ENCODE assay signal across 22 cellular contexts in the genomic region with DNA sequence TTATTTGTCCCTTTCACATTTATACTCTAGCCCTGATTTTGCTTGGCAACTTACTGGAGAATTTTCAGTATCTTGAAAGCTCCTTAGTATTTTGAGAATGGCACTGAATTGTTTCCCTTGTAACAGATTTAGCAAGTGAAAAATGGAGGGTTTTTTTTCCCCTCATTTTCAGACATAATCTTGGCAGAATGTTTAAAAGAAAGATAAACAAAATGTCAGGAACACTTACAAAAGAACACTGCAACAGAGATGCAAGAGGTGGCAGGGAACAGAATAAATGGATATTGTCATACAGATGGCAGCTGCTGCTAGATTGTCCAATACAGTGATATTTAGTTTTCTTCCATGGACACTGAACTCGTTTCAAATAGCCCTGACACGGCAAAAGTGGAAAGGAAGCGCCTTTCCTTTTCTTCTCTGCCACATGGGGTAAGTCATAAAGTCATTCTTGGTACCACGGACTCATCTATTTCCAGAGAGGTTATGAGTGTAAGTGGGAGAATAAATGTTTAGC.
DNase-seq lines count a peak whose midpoint lies in the region; ATAC-seq, FAIRE-seq and TF ChIP-seq lines count a peak whose summit lies in the region.
"Had no signal": no experiment of that assay in that cellular context is flagged by ENCODE, and none has a peak within 500 bp of the region (broad histone marks: within the 10 kb centered on the region; RNA-seq: fewer than 3 reads in every experiment).

No MANE protein-coding gene starts in this region.

- H2BK20ac ChIP-seq in H1 (ENCODE audit: low read length) = 0 out of 2 replicates have a peak overlapping the region, but pooled peaks have one; percentile 34

- H3K79me2 ChIP-seq in H1 (ENCODE audit: control insufficient read depth in 1 of 2, insufficient read depth in 2 of 2, low read length in 2 of 2) = no peaks in the 10 kb centered on the region
- H3K79me2 ChIP-seq in neural progenitor cell (ENCODE audit: low read depth) = no peaks in the 10 kb centered on the region

- no peak overlapping the region for H2BK120ac ChIP-seq in H1 (replicated peaks; ENCODE audit: low read depth, low read length)

- no peak overlapping the region for H2BK5ac ChIP-seq in H1 (ENCODE audit: low read depth, low read length)

- H3K27ac Mint-ChIP-seq in neural progenitor cell (no peak overlapping the region), type B pancreatic cell (peak overlapping the region; percentile 20), endothelial cell (ENCODE audit: unreplicated experiment) (no peak overlapping the region)
- H3K27ac Mint-ChIP-seq: CD4-positive, alpha-beta T cell; IgD-negative memory B cell had no signal

- no peak overlapping the region for H3K4me2 ChIP-seq in H1 (ENCODE audit: insufficient read depth in 1 of 2, low read depth in 2 of 2, low read length in 2 of 2)
- H3K4me2 ChIP-seq in neural progenitor cell = no peak overlapping the region

- H3K36me3 ChIP-seq in H1 (ENCODE audit: control insufficient read depth in 2 of 4, insufficient read depth in 4 of 4, low read length in 3 of 4) (no peaks in the 10 kb centered on the region), neural progenitor cell (no peaks in the 10 kb centered on the region)
- H3K36me3 ChIP-seq: MG63 had no signal

- no peak overlapping the region for H4K91ac ChIP-seq in H1 (replicated peaks; ENCODE audit: insufficient read length, low read length)

- H4K20me1 ChIP-seq in H1 (replicated peaks in 1 of 2; ENCODE audit: control insufficient read depth in 1 of 2, insufficient read depth in 2 of 2, low read length in 2 of 2) (no peaks in the 10 kb centered on the region), neural progenitor cell (ENCODE audit: low read depth) (no peaks in the 10 kb centered on the region)

- H2AFZ ChIP-seq in H1 (ENCODE audit: low read length) (no peak overlapping the region), neural progenitor cell (replicated peaks) (peak overlapping the region; percentile 8)

- H3K23ac ChIP-seq in H1 (ENCODE audit: insufficient read length) = no peak overlapping the region

- H3K4me1 ChIP-seq in H1 (replicated peaks in 1 of 4; ENCODE audit: control insufficient read depth in 3 of 4, insufficient read depth in 4 of 4, low read length in 3 of 4) (peaks cover 0 to 1% (median 0%) of the 10 kb centered on the region in 4 experiments; a peak in 1 of 7 replicates), neural progenitor cell (no peaks in the 10 kb centered on the region)

- POLR2A ChIA-PET in H1 (lab: Charles Lee; ENCODE audit: partially characterized antibody) = no interaction called here

- WGBS in H1 (ENCODE audit: extremely low coverage in 1 of 2, insufficient coverage in 1 of 2, insufficient read length in 1 of 2, insufficient replicate concordance in 2 of 2, low coverage in 1 of 2, low lambda C conversion rate in 2 of 2, missing lambda C conversion rate in 1 of 2), 2 experiments = 83% methylated on average over 4 of the region's 4 CpGs; no CpG with 5 or more reads in 1 of the 2 experiments

- TF ChIP-seq RAD21 in H1 (IDR thresholded peaks at IDR 0.05 in 1 of 2, conservative IDR thresholded peaks at IDR 0.05 in 1 of 2; ENCODE audit: low read depth in 2 of 2, low read length in 2 of 2) = no peak

- H3K4me3 ChIP-seq in H1 (ENCODE audit: extremely low read depth in 1 of 4, insufficient read depth in 2 of 4, low read depth in 3 of 4, low read length in 4 of 4) (no peak overlapping the region), neural progenitor cell (no peak overlapping the region)
- H3K4me3 ChIP-seq: GM12878, MG63 had no signal

- no peak overlapping the region for H3K18ac ChIP-seq in H1 (ENCODE audit: extremely low read depth, low read length)

- H3K4me3 Mint-ChIP-seq in neural progenitor cell (no peak overlapping the region), type B pancreatic cell (peak overlapping the region; percentile 2), endothelial cell (ENCODE audit: unreplicated experiment) (no peak overlapping the region)
- H3K4me3 Mint-ChIP-seq: CD4-positive, alpha-beta T cell; IgD-negative memory B cell had no signal

- DNase-seq in NCI-H748 (lab: John Stamatoyannopoulos, UW; ENCODE audit: unreplicated experiment) (peak; percentile 10), NCI-H748 treated with DMSO at 0.1 percent for 48 hours (lab: John Stamatoyannopoulos, UW) (no peak), H1 (ENCODE audit: low read depth in 1 of 2, low spot score in 2 of 2) (no peak), neural progenitor cell (ENCODE audit: low spot score) (no peak), type B pancreatic cell (ENCODE audit: extremely low spot score, unreplicated experiment) (no peak), midbrain (lab: John Stamatoyannopoulos, UW) (no peak), endothelial cell (ENCODE audit: low spot score) (no peak)
- DNase-seq: CD4-positive, alpha-beta T cell; DMS53; EL; Karpas-422; MG63; NCI-H1048; NCI-H1436; NCI-H2029 treated with DMSO at 0.1 percent for 48 hours; NCI-H2171; SHP77 treated with DMSO at 0.1 percent for 48 hours had no signal

- H3F3A ChIP-seq in neural progenitor cell (ENCODE audit: low read depth) = no peaks in the 10 kb centered on the region

- H2BK15ac ChIP-seq in H1 (ENCODE audit: low read length) = no peak overlapping the region

- H3K9me3 Mint-ChIP-seq in neural progenitor cell = peaks cover 11% of the 10 kb centered on the region
- H3K9me3 Mint-ChIP-seq in type B pancreatic cell = no peaks in the 10 kb centered on the region
- H3K9me3 Mint-ChIP-seq in endothelial cell (ENCODE audit: unreplicated experiment) = no peaks in the 10 kb centered on the region
- H3K9me3 Mint-ChIP-seq: CD4-positive, alpha-beta T cell had no signal

- no peak overlapping the region for H4K5ac ChIP-seq in H1 (ENCODE audit: insufficient read length, low read depth, low read length)

- H3K79me1 ChIP-seq in H1 (ENCODE audit: low read depth, low read length) = no peaks in the 10 kb centered on the region

- H3K23me2 ChIP-seq in H1 (ENCODE audit: low read depth, low read length) = no peaks in the 10 kb centered on the region

- H3K4me1 Mint-ChIP-seq in neural progenitor cell (peaks cover 24% of the 10 kb centered on the region), type B pancreatic cell (ENCODE audit: unreplicated experiment) (peaks cover 26% of the 10 kb centered on the region), endothelial cell (ENCODE audit: unreplicated experiment) (no peaks in the 10 kb centered on the region)

- no peak overlapping the region for H4K8ac ChIP-seq in H1 (ENCODE audit: extremely low read depth, insufficient read depth, low read length)

- no peak overlapping the region for H2BK12ac ChIP-seq in H1 (ENCODE audit: low read depth, low read length)

- no peak for TF ChIP-seq POLR2A in H1 (IDR thresholded peaks at IDR 0.05; ENCODE audit: control extremely low read depth in 1 of 2, low read depth in 2 of 2, low read length in 2 of 2)

- no peak overlapping the region for H3K56ac ChIP-seq in H1 (replicated peaks; ENCODE audit: insufficient read length, low read depth, low read length)

- CTCF ChIA-PET in H1 (lab: Charles Lee; ENCODE audit: partially characterized antibody) = no interaction called here

- TF ChIP-seq CTCF in H1 (IDR thresholded peaks at IDR 0.05; ENCODE audit: control extremely low read depth in 1 of 3, insufficient read depth in 1 of 3, low read depth in 1 of 3, low read length in 3 of 3) (no peak), neural progenitor cell (IDR thresholded peaks at IDR 0.05) (no peak), type B pancreatic cell (conservative IDR thresholded peaks at IDR 0.05) (no peak), endothelial cell (IDR thresholded peaks at IDR 0.05; ENCODE audit: unreplicated experiment) (no peak)

- H3K36me3 Mint-ChIP-seq in neural progenitor cell (peaks cover 4% of the 10 kb centered on the region), type B pancreatic cell (no peaks in the 10 kb centered on the region), endothelial cell (ENCODE audit: low read depth, unreplicated experiment) (no peaks in the 10 kb centered on the region)
- H3K36me3 Mint-ChIP-seq: IgD-negative memory B cell had no signal

- ATAC-seq in HG03025 (IDR thresholded peaks at IDR 0.05; ENCODE audit: low FRiP score, unreplicated experiment) = no peak
- ATAC-seq: GM12878, SK-N-SH treated with all-trans-retinoic acid at 6 μM for 48 hours had no signal

- H2AK5ac ChIP-seq in H1 (ENCODE audit: low read depth, low read length) = no peak overlapping the region

- H3K27me3 Mint-ChIP-seq in neural progenitor cell (ENCODE audit: insufficient read depth, low read depth) (peaks cover 5% of the 10 kb centered on the region), type B pancreatic cell (peaks cover 3% of the 10 kb centered on the region), endothelial cell (ENCODE audit: unreplicated experiment) (no peaks in the 10 kb centered on the region)
- H3K27me3 Mint-ChIP-seq: CD4-positive, alpha-beta T cell; IgD-negative memory B cell had no signal

- no peak for FAIRE-seq in H1 (lab: Jason Lieb, UNC)
- FAIRE-seq: GM12878, HTR-8/SVneo had no signal

- no peaks in the 10 kb centered on the region for H3K27me3 ChIP-seq in H1 (replicated peaks in 1 of 4; ENCODE audit: control insufficient read depth in 3 of 4, extremely low read depth in 1 of 4, insufficient read depth in 3 of 4, low read length in 3 of 4)
- H3K27me3 ChIP-seq in neural progenitor cell = no peaks in the 10 kb centered on the region
- H3K27me3 ChIP-seq: MG63 had no signal

- no peak overlapping the region for H3K4ac ChIP-seq in H1 (replicated peaks; ENCODE audit: insufficient read length, low read depth, low read length)

- TF ChIP-seq EP300 in H1 (IDR thresholded peaks at IDR 0.05; ENCODE audit: borderline replicate concordance in 1 of 2, low read depth in 2 of 2, low read length in 2 of 2) = no peak

- no peak overlapping the region for H3K9ac ChIP-seq in H1 (replicated peaks in 1 of 4; ENCODE audit: extremely low read depth in 1 of 4, low read depth in 3 of 4, low read length in 3 of 4)
- no peak overlapping the region for H3K9ac ChIP-seq in neural progenitor cell

- H3K27ac ChIP-seq in H1 (ENCODE audit: low read depth, low read length) (no peak overlapping the region), neural progenitor cell (no peak overlapping the region)

- H3K14ac ChIP-seq in H1 (ENCODE audit: insufficient read length) = no peak overlapping the region

- no peaks in the 10 kb centered on the region for H3K9me3 ChIP-seq in H1 (ENCODE audit: insufficient read depth in 2 of 2, low read depth in 1 of 2, low read length in 1 of 2)
- H3K9me3 ChIP-seq in neural progenitor cell (ENCODE audit: low read depth) = no peaks in the 10 kb centered on the region
- H3K9me3 ChIP-seq: MG63 had no signal

TF ChIP-seq in H1, 55 proteins besides CTCF, POLR2A, EP300 and RAD21 (continues in another document):
- no peak for TF ChIP-seq SIN3A (conservative IDR thresholded peaks at IDR 0.05 in 1 of 2, IDR thresholded peaks at IDR 0.05 in 1 of 2; ENCODE audit: low read depth in 1 of 2, low read length in 2 of 2)
- no peak for TF ChIP-seq NRF1 (IDR thresholded peaks at IDR 0.05; ENCODE audit: low read depth, low read length)
- no peak for TF ChIP-seq SP4 (IDR thresholded peaks at IDR 0.05; ENCODE audit: low read length)
- no peak for TF ChIP-seq RXRA (IDR thresholded peaks at IDR 0.05; ENCODE audit: insufficient read depth, low read depth, low read length)
- TF ChIP-seq KDM5A (IDR thresholded peaks at IDR 0.05; ENCODE audit: low read length) = no peak
